29 cellular contexts compared by ENCODE assay signal in genomic region chr17:69969897-69970296, GRCh38.
"Had no signal": no experiment of that assay in that cellular context is flagged by ENCODE, and none has a peak within 500 bp of the region (broad histone marks: within the 10 kb centered on the region; RNA-seq: fewer than 3 reads in every experiment).

No MANE protein-coding gene starts in this region.

- H3K9ac ChIP-seq: SK-N-SH had no signal

- H3K9me2 ChIP-seq: SK-N-SH had no signal

- H3K4me1 Mint-ChIP-seq: activated B cell treated with CpG ODN at 0.5 μM for 24 hours; activated CD4-positive, alpha-beta T cell treated with anti-CD3 and anti-CD28 coated beads, Interleukin-2, amount 10 ng/mL, durations not matched to agents 24 days and 14 days; activated CD8-positive, alpha-beta memory T cell treated with anti-CD3 and anti-CD28 coated beads, Interleukin-2, amount 10 ng/mL, durations not matched to agents 7 days and 5 days; activated naive CD4-positive, alpha-beta T cell treated with anti-CD3 and anti-CD28 coated beads, Interleukin-2, amount 50 U/mL, for 24 hours; brain had no signal

- H3K4me3 Mint-ChIP-seq: activated B cell treated with CpG ODN at 0.5 μM for 24 hours; activated CD4-positive, alpha-beta T cell treated with anti-CD3 and anti-CD28 coated beads, Interleukin-2, amount 10 ng/mL, durations not matched to agents 24 days and 14 days; activated CD8-positive, alpha-beta memory T cell treated with anti-CD3 and anti-CD28 coated beads, Interleukin-2, amount 10 ng/mL, durations not matched to agents 7 days and 5 days; activated naive CD4-positive, alpha-beta T cell treated with anti-CD3 and anti-CD28 coated beads, Interleukin-2, amount 50 U/mL, for 24 hours; activated T-cell treated with anti-CD3 and anti-CD28 coated beads, Interleukin-2, amount 50 U/mL, for 24 hours; activated T-helper 1 cell treated with anti-CD3 and anti-CD28 coated beads, Interleukin-12 subunit alpha, Interleukin-12 subunit beta, Interleukin-2, Interleukin-4 antibody, amounts not matched to agents 30 ng/mL and 10 ng/mL and 1 ng/mL, durations not matched to agents 14 hours and 24 hours and 36 hours; brain; T-helper 2 cell treated with Interferon-gamma antibody and Interleukin-4, amounts not matched to agents 5 μg/mL and 100 μg/mL, for 36 hours had no signal

- H3K27me3 ChIP-seq: cardiac muscle cell, MG63, SJCRH30 had no signal

- H3K36me3 Mint-ChIP-seq: activated CD8-positive, alpha-beta memory T cell treated with anti-CD3 and anti-CD28 coated beads, Interleukin-2, amount 10 ng/mL, durations not matched to agents 7 days and 5 days; activated naive CD4-positive, alpha-beta T cell treated with anti-CD3 and anti-CD28 coated beads, Interleukin-2, amount 50 U/mL, for 24 hours had no signal

- H3K4me1 ChIP-seq: SJCRH30 had no signal

- H3K27ac ChIP-seq: cardiac muscle cell, RWPE1, SJCRH30 had no signal

- ATAC-seq: activated CD8-positive, alpha-beta memory T cell treated with anti-CD3 and anti-CD28 coated beads, Interleukin-2, amount 10 ng/mL, durations not matched to agents 7 days and 5 days; Panc1 had no signal

- H3K4me3 ChIP-seq: cardiac muscle cell, MG63, SJCRH30 had no signal

- H3K4me2 ChIP-seq: SK-N-SH had no signal

- H3K27ac Mint-ChIP-seq: activated B cell treated with CpG ODN at 0.5 μM for 24 hours; activated CD4-positive, alpha-beta T cell treated with anti-CD3 and anti-CD28 coated beads, Interleukin-2, amount 10 ng/mL, durations not matched to agents 24 days and 14 days; activated CD8-positive, alpha-beta memory T cell treated with anti-CD3 and anti-CD28 coated beads, Interleukin-2, amount 10 ng/mL, durations not matched to agents 7 days and 5 days; activated naive CD4-positive, alpha-beta T cell treated with anti-CD3 and anti-CD28 coated beads, Interleukin-2, amount 50 U/mL, for 24 hours; activated T-cell treated with anti-CD3 and anti-CD28 coated beads, Interleukin-2, amount 50 U/mL, for 24 hours; activated T-helper 1 cell treated with anti-CD3 and anti-CD28 coated beads, Interleukin-12 subunit alpha, Interleukin-12 subunit beta, Interleukin-2, Interleukin-4 antibody, amounts not matched to agents 30 ng/mL and 10 ng/mL and 1 ng/mL, durations not matched to agents 14 hours and 24 hours and 36 hours; brain; T-helper 2 cell treated with Interferon-gamma antibody and Interleukin-4, amounts not matched to agents 5 μg/mL and 100 μg/mL, for 36 hours had no signal

- H3K27me3 Mint-ChIP-seq: activated B cell treated with CpG ODN at 0.5 μM for 24 hours; activated CD4-positive, alpha-beta T cell treated with anti-CD3 and anti-CD28 coated beads, Interleukin-2, amount 10 ng/mL, durations not matched to agents 24 days and 14 days; activated CD8-positive, alpha-beta memory T cell treated with anti-CD3 and anti-CD28 coated beads, Interleukin-2, amount 10 ng/mL, durations not matched to agents 7 days and 5 days; activated naive CD4-positive, alpha-beta T cell treated with anti-CD3 and anti-CD28 coated beads, Interleukin-2, amount 50 U/mL, for 24 hours; activated T-cell treated with anti-CD3 and anti-CD28 coated beads, Interleukin-2, amount 50 U/mL, for 24 hours had no signal

- H3K9me3 ChIP-seq: SJCRH30 had no signal

- H3K36me3 ChIP-seq: cardiac muscle cell, MG63, SJCRH30 had no signal

- DNase-seq: activated B cell treated with CpG ODN at 0.5 μM for 24 hours; activated CD4-positive, alpha-beta T cell treated with anti-CD3 and anti-CD28 coated beads for 1 hour; activated CD4-positive, alpha-beta T cell treated with anti-CD3 and anti-CD28 coated beads, Interleukin-2, amount 10 ng/mL, durations not matched to agents 24 days and 14 days; activated CD4-positive, alpha-beta T cell treated with anti-CD3 and anti-CD28 coated beads, Interleukin-2, amount 50 U/mL, for 48 hours; activated CD8-positive, alpha-beta memory T cell treated with anti-CD3 and anti-CD28 coated beads, Interleukin-2, amount 10 ng/mL, durations not matched to agents 7 days and 5 days; activated effector memory CD4-positive, alpha-beta T cell treated with Interleukin-2 at 50 U/mL for 16 hours; activated naive CD4-positive, alpha-beta T cell; activated T-cell treated with anti-CD3 and anti-CD28 coated beads, Interleukin-2, amount 50 U/mL, for 24 hours; aorta; KG1; MG63; MV-4-11; NCI-H1092 treated with DMSO at 0.1 percent for 48 hours; NCI-H1417 treated with DMSO at 0.1 percent for 48 hours; NCI-H1694 treated with DMSO at 0.1 percent for 48 hours; NCI-H2029 treated with DMSO at 0.1 percent for 48 hours; NCI-H345; NCI-H510A; NCI-H526 treated with DMSO at 0.1 percent for 48 hours; Right ventricle myocardium superior; SJCRH30; SK-N-SH had no signal
